ENCODE assay signal across 18 cellular contexts in genomic region chr20:53723621-53724020, GRCh38.
DNase-seq lines count a peak whose midpoint lies in the region; ATAC-seq and TF ChIP-seq lines count a peak whose summit lies in the region.
"Had no signal": no experiment of that assay in that cellular context is flagged by ENCODE, and none has a peak within 500 bp of the region (broad histone marks: within the 10 kb centered on the region; RNA-seq: fewer than 3 reads in every experiment).

No MANE protein-coding gene starts in this region.

- peaks cover 17% of the 10 kb centered on the region for H3K4me1 Mint-ChIP-seq in activated naive CD8-positive, alpha-beta T cell treated with anti-CD3 and anti-CD28 coated beads, Interleukin-2, amount 10 ng/mL, durations not matched to agents 7 days and 5 days
- H3K4me1 Mint-ChIP-seq in activated naive CD8-positive, alpha-beta T cell treated with anti-CD3 and anti-CD28 coated beads, Interleukin-2, amount 50 U/mL, for 24 hours = peaks cover 25% of the 10 kb centered on the region
- H3K4me1 Mint-ChIP-seq in memory B cell = peaks cover 21% of the 10 kb centered on the region
- peaks cover 26% of the 10 kb centered on the region for H3K4me1 Mint-ChIP-seq in activated T-helper 2 cell treated with anti-CD3 and anti-CD28 coated beads, Interferon-gamma antibody, Interleukin-2, Interleukin-4, amounts not matched to agents 10 μg/mL and 5 μg/mL and 100 μg/mL, durations not matched to agents 14 hours and 24 hours and 36 hours (ENCODE audit: low read depth)

- H3K9me3 ChIP-seq in RWPE2 (ENCODE audit: severe bottlenecking) = no peaks in the 10 kb centered on the region
- H3K9me3 ChIP-seq: SJCRH30 had no signal

- no peaks in the 10 kb centered on the region for H3K36me3 ChIP-seq in RWPE2 (ENCODE audit: low read depth)
- H3K36me3 ChIP-seq: SJCRH30 had no signal

- TF ChIP-seq CTCF in RWPE2 (IDR thresholded peaks at IDR 0.05; ENCODE audit: poor library complexity, severe bottlenecking) = no peak
- TF ChIP-seq CTCF in omental fat pad (IDR thresholded peaks at IDR 0.05) = no peak

- POLR2A ChIA-PET in activated naive CD8-positive, alpha-beta T cell treated with anti-CD3 and anti-CD28 coated beads, Interleukin-2, amount 10 ng/mL, durations not matched to agents 7 days and 5 days (lab: Charles Lee) = no interaction called here

- no peak overlapping the region for H3K4me3 ChIP-seq in RWPE2 (ENCODE audit: severe bottlenecking)
- H3K4me3 ChIP-seq: SJCRH30 had no signal

- H3K27me3 ChIP-seq in RWPE2 (ENCODE audit: insufficient read depth, poor library complexity, severe bottlenecking) = no peaks in the 10 kb centered on the region
- H3K27me3 ChIP-seq: SJCRH30 had no signal

- no peak for DNase-seq in activated naive CD8-positive, alpha-beta T cell treated with anti-CD3 and anti-CD28 coated beads, Interleukin-2, amount 10 ng/mL, durations not matched to agents 7 days and 5 days
- no peak for DNase-seq in activated naive CD8-positive, alpha-beta T cell treated with anti-CD3 and anti-CD28 coated beads, Interleukin-2, amount 50 U/mL, for 24 hours
- DNase-seq in RWPE2 (ENCODE audit: low spot score) = peak; percentile 58
- DNase-seq in memory B cell (ENCODE audit: low spot score in 2 of 2) = no peak
- DNase-seq in activated T-helper 2 cell treated with anti-CD3 and anti-CD28 coated beads, Interferon-gamma antibody, Interleukin-2, Interleukin-4, amounts not matched to agents 10 μg/mL and 5 μg/mL and 100 μg/mL, durations not matched to agents 14 hours and 24 hours and 36 hours (ENCODE audit: low spot score) = no peak
- DNase-seq in SIG-M5 (lab: John Stamatoyannopoulos, UW) = no peak
- no peak for DNase-seq in omental fat pad (ENCODE audit: low spot score)
- DNase-seq: DMS79, KBM-7, NCI-H1105 treated with DMSO at 0.1 percent for 48 hours, NCI-H1694 treated with DMSO at 0.1 percent for 48 hours, NCI-H2107, NCI-H510A, NCI-H748 treated with DMSO at 0.1 percent for 48 hours, OCI-M1, SJCRH30 had no signal

- ATAC-seq in activated naive CD8-positive, alpha-beta T cell treated with anti-CD3 and anti-CD28 coated beads, Interleukin-2, amount 10 ng/mL, durations not matched to agents 7 days and 5 days (ENCODE audit: low read depth) = no peak
- ATAC-seq in activated naive CD8-positive, alpha-beta T cell treated with anti-CD3 and anti-CD28 coated beads, Interleukin-2, amount 50 U/mL, for 24 hours = no peak
- ATAC-seq in RWPE2 (ENCODE audit: low read depth) = no peak
- ATAC-seq in memory B cell (ENCODE audit: low read depth) = no peak
- ATAC-seq in omental fat pad (ENCODE audit: low FRiP score) = no peak

- peaks cover 10% of the 10 kb centered on the region for H3K4me1 ChIP-seq in RWPE2 (ENCODE audit: insufficient read depth, poor library complexity, severe bottlenecking)
- H3K4me1 ChIP-seq: SJCRH30 had no signal

- peaks cover 4% of the 10 kb centered on the region for H3K36me3 Mint-ChIP-seq in activated naive CD8-positive, alpha-beta T cell treated with anti-CD3 and anti-CD28 coated beads, Interleukin-2, amount 10 ng/mL, durations not matched to agents 7 days and 5 days
- H3K36me3 Mint-ChIP-seq in activated naive CD8-positive, alpha-beta T cell treated with anti-CD3 and anti-CD28 coated beads, Interleukin-2, amount 50 U/mL, for 24 hours (ENCODE audit: low read depth) = no peaks in the 10 kb centered on the region
- no peaks in the 10 kb centered on the region for H3K36me3 Mint-ChIP-seq in memory B cell
- H3K36me3 Mint-ChIP-seq in activated T-helper 2 cell treated with anti-CD3 and anti-CD28 coated beads, Interferon-gamma antibody, Interleukin-2, Interleukin-4, amounts not matched to agents 10 μg/mL and 5 μg/mL and 100 μg/mL, durations not matched to agents 14 hours and 24 hours and 36 hours (ENCODE audit: low read depth) = no peaks in the 10 kb centered on the region

- no peaks in the 10 kb centered on the region for H3K9me3 Mint-ChIP-seq in activated naive CD8-positive, alpha-beta T cell treated with anti-CD3 and anti-CD28 coated beads, Interleukin-2, amount 10 ng/mL, durations not matched to agents 7 days and 5 days
- H3K9me3 Mint-ChIP-seq in activated naive CD8-positive, alpha-beta T cell treated with anti-CD3 and anti-CD28 coated beads, Interleukin-2, amount 50 U/mL, for 24 hours = peaks cover 6% of the 10 kb centered on the region
- no peaks in the 10 kb centered on the region for H3K9me3 Mint-ChIP-seq in memory B cell
- H3K9me3 Mint-ChIP-seq in activated T-helper 2 cell treated with anti-CD3 and anti-CD28 coated beads, Interferon-gamma antibody, Interleukin-2, Interleukin-4, amounts not matched to agents 10 μg/mL and 5 μg/mL and 100 μg/mL, durations not matched to agents 14 hours and 24 hours and 36 hours = no peaks in the 10 kb centered on the region

- intact Hi-C loops in activated T-helper 2 cell treated with anti-CD3 and anti-CD28 coated beads, Interferon-gamma antibody, Interleukin-2, Interleukin-4, amounts not matched to agents 10 μg/mL and 5 μg/mL and 100 μg/mL, durations not matched to agents 14 hours and 24 hours and 36 hours (cut with micrococcal nuclease) = no loop called here

- H3K4me3 Mint-ChIP-seq in activated naive CD8-positive, alpha-beta T cell treated with anti-CD3 and anti-CD28 coated beads, Interleukin-2, amount 10 ng/mL, durations not matched to agents 7 days and 5 days = no peak overlapping the region
- no peak overlapping the region for H3K4me3 Mint-ChIP-seq in activated naive CD8-positive, alpha-beta T cell treated with anti-CD3 and anti-CD28 coated beads, Interleukin-2, amount 50 U/mL, for 24 hours
- no peak overlapping the region for H3K4me3 Mint-ChIP-seq in memory B cell
- H3K4me3 Mint-ChIP-seq in activated T-helper 2 cell treated with anti-CD3 and anti-CD28 coated beads, Interferon-gamma antibody, Interleukin-2, Interleukin-4, amounts not matched to agents 10 μg/mL and 5 μg/mL and 100 μg/mL, durations not matched to agents 14 hours and 24 hours and 36 hours (ENCODE audit: low read depth) = no peak overlapping the region

- H3K27me3 Mint-ChIP-seq in activated naive CD8-positive, alpha-beta T cell treated with anti-CD3 and anti-CD28 coated beads, Interleukin-2, amount 10 ng/mL, durations not matched to agents 7 days and 5 days = no peaks in the 10 kb centered on the region
- no peaks in the 10 kb centered on the region for H3K27me3 Mint-ChIP-seq in activated naive CD8-positive, alpha-beta T cell treated with anti-CD3 and anti-CD28 coated beads, Interleukin-2, amount 50 U/mL, for 24 hours
- no peaks in the 10 kb centered on the region for H3K27me3 Mint-ChIP-seq in memory B cell
- H3K27me3 Mint-ChIP-seq in activated T-helper 2 cell treated with anti-CD3 and anti-CD28 coated beads, Interferon-gamma antibody, Interleukin-2, Interleukin-4, amounts not matched to agents 10 μg/mL and 5 μg/mL and 100 μg/mL, durations not matched to agents 14 hours and 24 hours and 36 hours (ENCODE audit: low read depth) = no peaks in the 10 kb centered on the region

- H3K27ac Mint-ChIP-seq in activated naive CD8-positive, alpha-beta T cell treated with anti-CD3 and anti-CD28 coated beads, Interleukin-2, amount 10 ng/mL, durations not matched to agents 7 days and 5 days = peak overlapping the region; percentile 3
- H3K27ac Mint-ChIP-seq in activated naive CD8-positive, alpha-beta T cell treated with anti-CD3 and anti-CD28 coated beads, Interleukin-2, amount 50 U/mL, for 24 hours = no peak overlapping the region
- peak overlapping the region; percentile 8 for H3K27ac Mint-ChIP-seq in memory B cell
- no peak overlapping the region for H3K27ac Mint-ChIP-seq in activated T-helper 2 cell treated with anti-CD3 and anti-CD28 coated beads, Interferon-gamma antibody, Interleukin-2, Interleukin-4, amounts not matched to agents 10 μg/mL and 5 μg/mL and 100 μg/mL, durations not matched to agents 14 hours and 24 hours and 36 hours

- no peak overlapping the region for H3K27ac ChIP-seq in RWPE2 (ENCODE audit: poor library complexity, severe bottlenecking)
- H3K27ac ChIP-seq: C4-2B, RWPE1, SJCRH30 had no signal

Comparison
In these comparisons a context has a peak if more than half of its experiments do, and no peak if none do; other contexts are left out.
1. H3K27ac Mint-ChIP-seq: peak in activated naive CD8-positive, alpha-beta T cell treated with anti-CD3 and anti-CD28 coated beads, Interleukin-2, amount 10 ng/mL, durations not matched to agents 7 days and 5 days (single experiment) and memory B cell (single experiment); none in activated naive CD8-positive, alpha-beta T cell treated with anti-CD3 and anti-CD28 coated beads, Interleukin-2, amount 50 U/mL, for 24 hours (single experiment) and activated T-helper 2 cell treated with anti-CD3 and anti-CD28 coated beads, Interferon-gamma antibody, Interleukin-2, Interleukin-4, amounts not matched to agents 10 μg/mL and 5 μg/mL and 100 μg/mL, durations not matched to agents 14 hours and 24 hours and 36 hours (single experiment).